In genomic region chr4:6449335-6449734, GRCh38 we compare ENCODE assay signal across 17 cellular contexts. TPM values are rescaled to one million over a fixed set of nuclear protein-coding genes. Genes with fewer than 3 reads are reported as not detected.
"Had no signal": no experiment of that assay in that cellular context is flagged by ENCODE, and none has a peak within 500 bp of the region (broad histone marks: within the 10 kb centered on the region; RNA-seq: fewer than 3 reads in every experiment).

No MANE protein-coding gene starts in this region.

- H3K9me3 Mint-ChIP-seq: activated CD8-positive, alpha-beta T cell treated with anti-CD3 and anti-CD28 coated beads for 36 hours; brain; T-helper 1 cell treated with Interleukin-12 subunit alpha and Interleukin-12 subunit beta and Interleukin-4 antibody, amounts not matched to agents 30 μg/mL and 1 μg/mL, for 36 hours had no signal

- H3K36me3 Mint-ChIP-seq: brain had no signal

- DNase-seq: activated CD4-positive, alpha-beta T cell treated with anti-CD3 and anti-CD28 coated beads for 4 hours; activated CD8-positive, alpha-beta memory T cell treated with anti-CD3 and anti-CD28 coated beads, Interleukin-2, amount 50 U/mL, for 4 hours; activated CD8-positive, alpha-beta T cell treated with anti-CD3 and anti-CD28 coated beads for 36 hours; activated naive CD4-positive, alpha-beta T cell treated with anti-CD3 and anti-CD28 coated beads, Interleukin-2, amount 50 U/mL, for 16 hours; MG63; MV-4-11; NCI-H1092 treated with DMSO at 0.1 percent for 48 hours; NCI-H1417 treated with DMSO at 0.1 percent for 48 hours; NCI-H2081; NCI-H524; PC-3; SHP77 treated with DMSO at 0.1 percent for 48 hours had no signal

- H3K9ac ChIP-seq: KMS-11 had no signal

- H3K4me3 ChIP-seq: cardiac muscle cell, MG63 had no signal

- H3K4me3 Mint-ChIP-seq: activated CD8-positive, alpha-beta T cell treated with anti-CD3 and anti-CD28 coated beads for 36 hours; brain; T-helper 1 cell treated with Interleukin-12 subunit alpha and Interleukin-12 subunit beta and Interleukin-4 antibody, amounts not matched to agents 30 μg/mL and 1 μg/mL, for 36 hours had no signal

- H3K27ac ChIP-seq: cardiac muscle cell, KMS-11 had no signal

- H3K9me3 ChIP-seq: MG63 had no signal

- H3K27me3 ChIP-seq: MG63 had no signal

- H3K4me2 ChIP-seq: KMS-11 had no signal

- ATAC-seq: activated CD4-positive, CD25-positive, alpha-beta regulatory T cell treated with anti-CD3 and anti-CD28 coated beads, Interleukin-2, amount 50 U/mL, for 24 hours; activated CD8-positive, alpha-beta T cell treated with anti-CD3 and anti-CD28 coated beads for 36 hours; PC-3 had no signal

- H3K27ac Mint-ChIP-seq: activated CD8-positive, alpha-beta T cell treated with anti-CD3 and anti-CD28 coated beads for 36 hours; T-helper 1 cell treated with Interleukin-12 subunit alpha and Interleukin-12 subunit beta and Interleukin-4 antibody, amounts not matched to agents 30 μg/mL and 1 μg/mL, for 36 hours had no signal

- H3K36me3 ChIP-seq: cardiac muscle cell, MG63 had no signal

RNA-seq across cellular contexts. Expression of gene PPP2R2C, which starts 23.1 kb away (rescaled TPM):
- total RNA-seq: activated CD8-positive, alpha-beta T cell treated with anti-CD3 and anti-CD28 coated beads for 36 hours; cardiac muscle cell had no signal
